ENCODE assay signal across 24 cellular contexts in the genomic region with DNA sequence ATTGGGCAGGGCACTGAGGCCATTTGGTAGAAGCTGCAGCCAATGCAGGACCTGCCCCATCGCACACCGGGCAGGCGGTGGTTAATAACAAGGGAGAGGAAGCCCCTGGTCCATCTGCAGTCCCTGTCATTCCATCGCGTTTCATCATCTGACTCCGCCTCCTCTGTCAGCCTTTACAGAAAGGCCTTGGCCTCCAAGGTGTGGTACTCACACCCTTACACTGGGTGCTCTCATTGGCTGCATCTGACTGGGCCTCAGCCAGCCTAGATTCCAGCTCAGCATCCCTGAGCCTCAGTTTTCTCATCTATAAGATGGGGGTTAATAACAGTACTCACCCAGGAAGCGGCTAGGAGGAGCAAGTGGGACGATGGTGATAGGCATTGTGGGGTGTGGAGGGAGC. TPM values are rescaled to one million over a fixed set of nuclear protein-coding genes. Genes with fewer than 3 reads are reported as not detected.
"Had no signal": no experiment of that assay in that cellular context is flagged by ENCODE, and none has a peak within 500 bp of the region (broad histone marks: within the 10 kb centered on the region; RNA-seq: fewer than 3 reads in every experiment).

No MANE protein-coding gene starts in this region.

- H3K36me3 ChIP-seq: brain microvascular endothelial cell, cardiac muscle cell had no signal

- H3K36me3 Mint-ChIP-seq: activated CD4-positive, alpha-beta memory T cell treated with anti-CD3 and anti-CD28 coated beads for 36 hours; activated naive CD8-positive, alpha-beta T cell; T-cell had no signal

- H3K27ac Mint-ChIP-seq: activated CD4-positive, alpha-beta memory T cell treated with anti-CD3 and anti-CD28 coated beads for 36 hours; activated CD4-positive, alpha-beta T cell treated with anti-CD3 and anti-CD28 coated beads, Interleukin-2, amount 10 ng/mL, durations not matched to agents 7 days and 5 days; activated naive CD4-positive, alpha-beta T cell treated with anti-CD3 and anti-CD28 coated beads for 36 hours; activated naive CD8-positive, alpha-beta T cell; T-cell had no signal

- H3K4me3 Mint-ChIP-seq: activated CD4-positive, alpha-beta memory T cell treated with anti-CD3 and anti-CD28 coated beads for 36 hours; activated CD4-positive, alpha-beta T cell treated with anti-CD3 and anti-CD28 coated beads, Interleukin-2, amount 10 ng/mL, durations not matched to agents 7 days and 5 days; activated naive CD4-positive, alpha-beta T cell treated with anti-CD3 and anti-CD28 coated beads for 36 hours; activated naive CD8-positive, alpha-beta T cell; activated T-cell treated with anti-CD3 and anti-CD28 coated beads, Interleukin-2, amount 50 U/mL, for 4 hours; T-cell had no signal

- H3K4me3 ChIP-seq: cardiac muscle cell had no signal

- H3K9me3 Mint-ChIP-seq: activated CD4-positive, alpha-beta memory T cell treated with anti-CD3 and anti-CD28 coated beads for 36 hours; activated CD4-positive, alpha-beta T cell treated with anti-CD3 and anti-CD28 coated beads, Interleukin-2, amount 10 ng/mL, durations not matched to agents 7 days and 5 days; activated naive CD4-positive, alpha-beta T cell treated with anti-CD3 and anti-CD28 coated beads for 36 hours; activated T-cell treated with anti-CD3 and anti-CD28 coated beads, Interleukin-2, amount 50 U/mL, for 4 hours; T-cell had no signal

- H3K27me3 ChIP-seq: brain microvascular endothelial cell, cardiac muscle cell had no signal

- ATAC-seq: activated T-cell treated with anti-CD3 and anti-CD28 coated beads, Interleukin-2, amount 50 U/mL, for 4 hours; T-cell had no signal

- H3K27ac ChIP-seq: brain microvascular endothelial cell, cardiac muscle cell had no signal

- DNase-seq: activated CD4-positive, alpha-beta memory T cell treated with anti-CD3 and anti-CD28 coated beads for 36 hours; activated CD4-positive, alpha-beta T cell treated with anti-CD3 and anti-CD28 coated beads, Interleukin-2, amount 10 ng/mL, durations not matched to agents 7 days and 5 days; activated CD4-positive, CD25-positive, alpha-beta regulatory T cell; activated CD8-positive, alpha-beta memory T cell treated with anti-CD3 and anti-CD28 coated beads for 24 hours; activated effector memory CD4-positive, alpha-beta T cell treated with anti-CD3 and anti-CD28 coated beads, Interleukin-2, amount 50 U/mL, for 16 hours; activated naive CD4-positive, alpha-beta T cell treated with anti-CD3 and anti-CD28 coated beads for 36 hours; activated T-cell treated with anti-CD3 and anti-CD28 coated beads, Interleukin-2, amount 50 U/mL, for 4 hours; amygdala; brain microvascular endothelial cell; KBM-7; NCI-H1092; NCI-H1417; NCI-H2029; NCI-H2107; NCI-H2171 treated with DMSO at 0.1 percent for 48 hours; NCI-H226; NCI-H526; NCI-H774; SHP77 treated with DMSO at 0.1 percent for 48 hours; T-cell; T-helper 2 cell; T1000 had no signal

RNA-seq across cellular contexts. Expression of a gene that starts 14.7 kb away (rescaled TPM):
- total RNA-seq: activated T-cell treated with anti-CD3 and anti-CD28 coated beads, Interleukin-2, amount 50 U/mL, for 4 hours had no signal
